In genomic region chr22:20433686-20434241, GRCh38 we compare ENCODE assay signal across 13 cellular contexts.
"Had no signal": no experiment of that assay in that cellular context is flagged by ENCODE, and none has a peak within 500 bp of the region (broad histone marks: within the 10 kb centered on the region; RNA-seq: fewer than 3 reads in every experiment).

No MANE protein-coding gene starts in this region.

- H3K9me3 Mint-ChIP-seq: activated CD4-positive, alpha-beta T cell treated with anti-CD3 and anti-CD28 coated beads, Interleukin-2, amount 10 ng/mL, durations not matched to agents 24 days and 14 days; central memory CD8-positive, alpha-beta T cell; stimulated activated naive CD8-positive, alpha-beta T cell treated with anti-CD3 and anti-CD28 coated beads, Interleukin-15, Interleukin-2, amounts not matched to agents 100 ng/mL and 50 ng/mL, for 24 hours; T-cell had no signal

- DNase-seq: activated CD4-positive, alpha-beta T cell treated with anti-CD3 and anti-CD28 coated beads, Interleukin-2, amount 10 ng/mL, durations not matched to agents 24 days and 14 days; activated CD8-positive, alpha-beta memory T cell treated with anti-CD3 and anti-CD28 coated beads for 24 hours; activated naive CD4-positive, alpha-beta T cell treated with Interleukin-2 at 50 U/mL for 16 hours; body of pancreas; effector memory CD4-positive, alpha-beta T cell; gastrocnemius medialis; kidney glomerular epithelial cell; midbrain; stimulated activated CD4-positive, alpha-beta T cell treated with anti-CD3 and anti-CD28 coated beads, Interleukin-15, amount 100 ng/mL, for 24 hours; stimulated activated CD4-positive, alpha-beta T cell treated with anti-CD3 and anti-CD28 coated beads, Interleukin-4, amount 100 ng/mL, for 24 hours had no signal

- H3K4me3 Mint-ChIP-seq: activated CD4-positive, alpha-beta T cell treated with anti-CD3 and anti-CD28 coated beads, Interleukin-2, amount 10 ng/mL, durations not matched to agents 24 days and 14 days; central memory CD8-positive, alpha-beta T cell; stimulated activated naive CD8-positive, alpha-beta T cell treated with anti-CD3 and anti-CD28 coated beads, Interleukin-15, Interleukin-2, amounts not matched to agents 100 ng/mL and 50 ng/mL, for 24 hours had no signal

- H3K27ac Mint-ChIP-seq: activated CD4-positive, alpha-beta T cell treated with anti-CD3 and anti-CD28 coated beads, Interleukin-2, amount 10 ng/mL, durations not matched to agents 24 days and 14 days; stimulated activated naive CD8-positive, alpha-beta T cell treated with anti-CD3 and anti-CD28 coated beads, Interleukin-15, Interleukin-2, amounts not matched to agents 100 ng/mL and 50 ng/mL, for 24 hours; T-cell had no signal

- ATAC-seq: body of pancreas, gastrocnemius medialis, T-cell had no signal

- H3K9me3 ChIP-seq: body of pancreas, gastrocnemius medialis had no signal
